22 cellular contexts compared by ENCODE assay signal in the genomic region with DNA sequence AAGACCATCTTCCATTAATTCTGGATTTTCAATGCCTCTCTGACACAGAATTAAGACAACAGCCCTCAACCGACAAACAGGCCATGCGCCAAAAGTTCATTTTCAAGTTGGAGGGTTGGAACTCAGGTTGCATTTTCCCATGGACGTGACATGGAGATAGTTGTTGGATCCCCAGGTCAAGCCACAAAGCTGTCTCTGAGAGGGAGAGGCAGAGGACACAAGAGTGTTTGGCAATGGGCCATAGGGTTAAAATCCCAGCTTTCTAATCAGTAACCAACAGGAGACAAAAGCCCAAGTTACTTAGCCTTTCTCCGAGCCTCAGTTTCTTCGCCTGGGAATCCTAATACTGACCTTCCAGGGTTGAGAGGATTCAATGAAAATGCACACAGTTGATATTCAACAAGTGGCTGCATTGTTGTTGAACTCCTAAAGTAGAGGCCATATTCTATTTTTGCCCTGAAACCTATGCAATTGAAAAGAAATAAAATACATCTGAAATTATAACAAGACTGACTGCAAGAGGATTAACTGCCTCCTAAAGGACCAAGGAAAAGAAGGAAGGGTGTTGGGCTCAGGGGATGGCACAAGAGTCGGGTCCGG. TPM values are rescaled to one million over a fixed set of nuclear protein-coding genes. Genes with fewer than 3 reads are reported as not detected.
A peak's percentile ranks its signal among the peaks of the same experiment; 100 is the strongest.
DNase-seq lines count a peak whose midpoint lies in the region; ATAC-seq, FAIRE-seq and TF ChIP-seq lines count a peak whose summit lies in the region.
"Had no signal": no experiment of that assay in that cellular context is flagged by ENCODE, and none has a peak within 500 bp of the region (broad histone marks: within the 10 kb centered on the region; RNA-seq: fewer than 3 reads in every experiment).

No MANE protein-coding gene starts in this region.

- H3K27ac ChIP-seq in left ventricle myocardium inferior (replicated peaks), result peak overlapping the region; percentile 87
- H3K27ac ChIP-seq in esophagus muscularis mucosa (replicated peaks in 1 of 4), result peak overlapping the region; percentile 91 to 97 (median 96)
- H3K27ac ChIP-seq in vagina, result peak overlapping the region; percentile 53
- H3K27ac ChIP-seq in kidney (ENCODE audit: low read depth in 2 of 2, low read length in 2 of 2), result peak overlapping the region in 1 of 2 donors; percentile 9
- H3K27ac ChIP-seq: foreskin keratinocyte had no signal

- H3K9me3 Mint-ChIP-seq in nephron, result no peaks in the 10 kb centered on the region
- no peaks in the 10 kb centered on the region for H3K9me3 Mint-ChIP-seq in activated T-cell treated with anti-CD3 and anti-CD28 coated beads, Interleukin-2, amount 50 U/mL, for 24 hours
- H3K9me3 Mint-ChIP-seq: activated T-cell treated with anti-CD3 and anti-CD28 coated beads, Interleukin-2, amount 50 U/mL, for 4 hours had no signal

- peak overlapping the region in 2 of 3 experiments; percentile 56 to 73 for H3K27ac Mint-ChIP-seq in nephron
- no peak overlapping the region for H3K27ac Mint-ChIP-seq in activated T-cell treated with anti-CD3 and anti-CD28 coated beads, Interleukin-2, amount 50 U/mL, for 24 hours
- H3K27ac Mint-ChIP-seq: activated CD8-positive, alpha-beta T cell treated with anti-CD3 and anti-CD28 coated beads, Interleukin-2, amount 10 ng/mL, durations not matched to agents 7 days and 5 days had no signal

- no peak for TF ChIP-seq EP300 in esophagus muscularis mucosa (IDR thresholded peaks at IDR 0.05)

- H3K9me3 ChIP-seq in left ventricle myocardium inferior (replicated peaks) (no peaks in the 10 kb centered on the region), esophagus muscularis mucosa (no peaks in the 10 kb centered on the region), vagina (no peaks in the 10 kb centered on the region), kidney (ENCODE audit: control insufficient read depth in 1 of 2, low read length in 2 of 2) (no peaks in the 10 kb centered on the region)
- H3K9me3 ChIP-seq: mucosa of descending colon had no signal

- H3K4me1 ChIP-seq in left ventricle myocardium inferior (peaks cover 99% of the 10 kb centered on the region), esophagus muscularis mucosa (peaks cover 77 to 99% (median 96%) of the 10 kb centered on the region in 4 donors), vagina (peaks cover 36% of the 10 kb centered on the region), kidney (ENCODE audit: control insufficient read depth in 1 of 2, insufficient read depth in 1 of 2, low read depth in 1 of 2, low read length in 2 of 2) (peaks cover 12 to 15% of the 10 kb centered on the region in 2 donors)
- H3K4me1 ChIP-seq: foreskin keratinocyte had no signal

- no peak overlapping the region for H3K4me3 Mint-ChIP-seq in nephron
- no peak overlapping the region for H3K4me3 Mint-ChIP-seq in activated T-cell treated with anti-CD3 and anti-CD28 coated beads, Interleukin-2, amount 50 U/mL, for 24 hours
- H3K4me3 Mint-ChIP-seq: activated CD8-positive, alpha-beta T cell treated with anti-CD3 and anti-CD28 coated beads, Interleukin-2, amount 10 ng/mL, durations not matched to agents 7 days and 5 days; activated T-cell treated with anti-CD3 and anti-CD28 coated beads, Interleukin-2, amount 50 U/mL, for 4 hours had no signal

- no peak overlapping the region for H3K4me3 ChIP-seq in left ventricle myocardium inferior
- no peak overlapping the region for H3K4me3 ChIP-seq in esophagus muscularis mucosa
- H3K4me3 ChIP-seq in vagina, result no peak overlapping the region
- H3K4me3 ChIP-seq in kidney (ENCODE audit: low read length in 2 of 2), result no peak overlapping the region
- H3K4me3 ChIP-seq: mucosa of descending colon had no signal

- TF ChIP-seq CTCF in left ventricle myocardium inferior (IDR thresholded peaks at IDR 0.05; ENCODE audit: borderline replicate concordance), result no peak
- TF ChIP-seq CTCF in esophagus muscularis mucosa (IDR thresholded peaks at IDR 0.05), result no peak
- no peak for TF ChIP-seq CTCF in nephron (IDR thresholded peaks at IDR 0.05; ENCODE audit: unreplicated experiment in 3 of 3)
- no peak for TF ChIP-seq CTCF in vagina (IDR thresholded peaks at IDR 0.05)
- no peak for TF ChIP-seq CTCF in kidney (IDR thresholded peaks at IDR 0.05; ENCODE audit: borderline replicate concordance, extremely low read depth, insufficient read depth)

- DNase-seq in left ventricle myocardium inferior, result no peak
- DNase-seq in left cardiac atrium, result no peak
- DNase-seq in esophagus muscularis mucosa (ENCODE audit: extremely low spot score), result no peak
- DNase-seq in vagina (ENCODE audit: extremely low spot score in 2 of 2), result no peak
- no peak for DNase-seq in kidney
- no peak for DNase-seq in activated T-cell treated with anti-CD3 and anti-CD28 coated beads, Interleukin-2, amount 50 U/mL, for 24 hours
- no peak for DNase-seq in NCI-H446 treated with DMSO at 0.1 percent for 48 hours (lab: John Stamatoyannopoulos, UW)
- DNase-seq: activated CD8-positive, alpha-beta T cell treated with anti-CD3 and anti-CD28 coated beads, Interleukin-2, amount 10 ng/mL, durations not matched to agents 7 days and 5 days; activated naive CD4-positive, alpha-beta T cell treated with anti-CD3 and anti-CD28 coated beads, Interleukin-2, amount 50 U/mL, for 16 hours; activated T-cell treated with anti-CD3 and anti-CD28 coated beads, Interleukin-2, amount 50 U/mL, for 4 hours; NCI-H1092 treated with DMSO at 0.1 percent for 48 hours; NCI-H748 treated with DMSO at 0.1 percent for 48 hours; stimulated activated CD4-positive, alpha-beta T cell treated with anti-CD3 and anti-CD28 coated beads, Interleukin-1b, Interleukin-23, amount 100 ng/mL, for 48 hours; stimulated activated naive CD8-positive, alpha-beta T cell treated with anti-CD3 and anti-CD28 coated beads, Interleukin-15, Interleukin-2, amounts not matched to agents 100 U/mL and 50 U/mL, for 24 hours; T-helper 2 cell had no signal

- TF ChIP-seq POLR2A in esophagus muscularis mucosa (IDR thresholded peaks at IDR 0.05; ENCODE audit: low read depth) (no peak), vagina (IDR thresholded peaks at IDR 0.05) (no peak)

- intact Hi-C loops in left ventricle myocardium inferior (cut with micrococcal nuclease), result no loop called here
- intact Hi-C loops in left cardiac atrium (cut with DNase I), result loop anchor here in 1 of 2 donors (5.0 kb wide), 1 partner anchor 40 kb away; no protein-coding TSS in a partner anchor
- intact Hi-C loops in esophagus muscularis mucosa (cut with DNase I), result no loop called here
- intact Hi-C loops in vagina (cut with DNase I), result no loop called here
- intact Hi-C loops in kidney (cut with DNase I), result no loop called here

- no peak for ATAC-seq in left cardiac atrium
- ATAC-seq: activated CD8-positive, alpha-beta T cell treated with anti-CD3 and anti-CD28 coated beads, Interleukin-2, amount 10 ng/mL, durations not matched to agents 7 days and 5 days; activated T-cell treated with anti-CD3 and anti-CD28 coated beads, Interleukin-2, amount 50 U/mL, for 4 hours; stimulated activated naive CD8-positive, alpha-beta T cell treated with anti-CD3 and anti-CD28 coated beads, Interleukin-15, Interleukin-2, amounts not matched to agents 100 U/mL and 50 U/mL, for 24 hours had no signal

- FAIRE-seq in kidney (lab: Jason Lieb, UNC), result no peak
- FAIRE-seq: astrocyte, D721Med, GM19239, HTR-8/SVneo had no signal

- no peaks in the 10 kb centered on the region for H3K36me3 Mint-ChIP-seq in nephron (ENCODE audit: low read depth)
- H3K36me3 Mint-ChIP-seq in activated T-cell treated with anti-CD3 and anti-CD28 coated beads, Interleukin-2, amount 50 U/mL, for 24 hours (ENCODE audit: low read depth), result no peaks in the 10 kb centered on the region

- no peaks in the 10 kb centered on the region for H3K36me3 ChIP-seq in left ventricle myocardium inferior
- H3K36me3 ChIP-seq in esophagus muscularis mucosa, result no peaks in the 10 kb centered on the region
- H3K36me3 ChIP-seq in vagina, result no peaks in the 10 kb centered on the region
- H3K36me3 ChIP-seq in kidney (ENCODE audit: control insufficient read depth in 1 of 2, insufficient read depth in 2 of 2, low read length in 2 of 2), result no peaks in the 10 kb centered on the region

- peaks cover 54% of the 10 kb centered on the region for H3K4me1 Mint-ChIP-seq in nephron
- peaks cover 12% of the 10 kb centered on the region for H3K4me1 Mint-ChIP-seq in activated T-cell treated with anti-CD3 and anti-CD28 coated beads, Interleukin-2, amount 50 U/mL, for 24 hours (ENCODE audit: low read depth)

- H3K27me3 Mint-ChIP-seq in nephron (ENCODE audit: low read depth), result no peaks in the 10 kb centered on the region
- H3K27me3 Mint-ChIP-seq in activated T-cell treated with anti-CD3 and anti-CD28 coated beads, Interleukin-2, amount 50 U/mL, for 24 hours, result peaks cover 5% of the 10 kb centered on the region

- H3K9ac ChIP-seq in kidney (ENCODE audit: low read length in 2 of 2), result no peak overlapping the region

- H3K27me3 ChIP-seq in left ventricle myocardium inferior (ENCODE audit: low read depth) (no peaks in the 10 kb centered on the region), esophagus muscularis mucosa (no peaks in the 10 kb centered on the region), vagina (no peaks in the 10 kb centered on the region)
- H3K27me3 ChIP-seq: foreskin keratinocyte had no signal

- 79% methylated on average over 7 of the region's 7 CpGs for WGBS in esophagus muscularis mucosa

RNA-seq across cellular contexts. Expression of a gene that starts 44.3 kb away (rescaled TPM):
- total RNA-seq in left ventricle myocardium inferior (896 TPM), left cardiac atrium (100 to 1,000 TPM; 465 to 617 TPM), esophagus muscularis mucosa (1,000 to 10,000 TPM; 1,569 to 2,231 (median 1,854) TPM), vagina (116 TPM), kidney (91.7 TPM)
- polyA plus RNA-seq in kidney (ENCODE audit: insufficient read depth, low read depth, low replicate concordance), result 12.2 TPM
